ENCODE assay signal across 17 cellular contexts in genomic region chr3:13498354-13499060, GRCh38. TPM values are rescaled to one million over a fixed set of nuclear protein-coding genes. Genes with fewer than 3 reads are reported as not detected.
DNase-seq lines count a peak whose midpoint lies in the region; ATAC-seq and TF ChIP-seq lines count a peak whose summit lies in the region.
"Had no signal": no experiment of that assay in that cellular context is flagged by ENCODE, and none has a peak within 500 bp of the region (broad histone marks: within the 10 kb centered on the region; RNA-seq: fewer than 3 reads in every experiment).

No MANE protein-coding gene starts in this region.

- H3K4me2 ChIP-seq in osteoblast (ENCODE audit: insufficient read depth, low read length) = no peak overlapping the region

- H3K27me3 ChIP-seq in left ventricle myocardium inferior (ENCODE audit: low read depth) (no peaks in the 10 kb centered on the region), osteoblast (ENCODE audit: insufficient read depth, low read length) (no peaks in the 10 kb centered on the region), uterus (no peaks in the 10 kb centered on the region), HAP-1 (ENCODE audit: low read depth) (no peaks in the 10 kb centered on the region)
- H3K27me3 ChIP-seq: Peyer's patch had no signal

- DNase-seq in left ventricle myocardium inferior = peak; percentile 8
- no peak for DNase-seq in cardiac septum (ENCODE audit: low spot score)
- DNase-seq in islet precursor cell = peak; percentile 56
- DNase-seq in osteoblast (ENCODE audit: insufficient read length, low spot score, missing footprints) = peak; percentile 60
- DNase-seq in natural killer cell = no peak
- no peak for DNase-seq in uterus
- DNase-seq in HAP-1 (ENCODE audit: low spot score in 2 of 2) = no peak
- no peak for DNase-seq in sciatic nerve (ENCODE audit: low spot score)
- DNase-seq: CD4-positive, alpha-beta T cell; NCI-H1092 treated with DMSO at 0.1 percent for 48 hours; NCI-H2081; NCI-H2171 treated with DMSO at 0.1 percent for 48 hours; NCI-H446; NCI-H526 treated with DMSO at 0.1 percent for 48 hours; NK-92 treated with Interleukin-12 subunit alpha and Interleukin-12 subunit beta, amount 100 ng/mL, for 24 hours; SHP77 treated with DMSO at 0.1 percent for 48 hours had no signal

- H3K9me3 Mint-ChIP-seq in natural killer cell = no peaks in the 10 kb centered on the region
- H3K9me3 Mint-ChIP-seq: CD4-positive, alpha-beta T cell had no signal

- no peak overlapping the region for H3K27ac Mint-ChIP-seq in natural killer cell
- H3K27ac Mint-ChIP-seq: CD4-positive, alpha-beta T cell had no signal

- TF ChIP-seq POLR2A in uterus (IDR thresholded peaks at IDR 0.05) = no peak

- H3K4me1 Mint-ChIP-seq in natural killer cell = peaks cover 8 to 35% of the 10 kb centered on the region in 2 donors

- no peak overlapping the region for H3K4me3 Mint-ChIP-seq in natural killer cell
- H3K4me3 Mint-ChIP-seq: CD4-positive, alpha-beta T cell had no signal

- H4K20me1 ChIP-seq in osteoblast (ENCODE audit: insufficient read depth, low read length) = peaks cover 8% of the 10 kb centered on the region

- no peak overlapping the region for H2AFZ ChIP-seq in osteoblast (ENCODE audit: low read length)

- H3K79me2 ChIP-seq in osteoblast (ENCODE audit: insufficient read depth, low read length) = no peaks in the 10 kb centered on the region

- no peaks in the 10 kb centered on the region for H3K9me3 ChIP-seq in left ventricle myocardium inferior (replicated peaks)
- no peaks in the 10 kb centered on the region for H3K9me3 ChIP-seq in osteoblast (ENCODE audit: low read depth, low read length)
- H3K9me3 ChIP-seq in uterus = no peaks in the 10 kb centered on the region
- H3K9me3 ChIP-seq in HAP-1 = no peaks in the 10 kb centered on the region
- H3K9me3 ChIP-seq: Peyer's patch had no signal

- H3K27me3 Mint-ChIP-seq in natural killer cell (ENCODE audit: low read depth in 2 of 2) = no peaks in the 10 kb centered on the region
- H3K27me3 Mint-ChIP-seq: CD4-positive, alpha-beta T cell had no signal

- H3K27ac ChIP-seq in left ventricle myocardium inferior (replicated peaks) (no peak overlapping the region), osteoblast (ENCODE audit: low read depth, low read length) (no peak overlapping the region), uterus (no peak overlapping the region)
- H3K27ac ChIP-seq: Peyer's patch had no signal

- in situ Hi-C loops in HAP-1 (cut with MboI; ENCODE audit: low sequenced_read_pairs) = loop anchor here (5.0 kb wide), 2 partner anchors 149 to 384 kb away; partner anchors contain the start of gene WNT7A

- H3K4me3 ChIP-seq in left ventricle myocardium inferior (no peak overlapping the region), osteoblast (ENCODE audit: insufficient read depth, low read length) (no peak overlapping the region), uterus (no peak overlapping the region), HAP-1 (no peak overlapping the region)
- H3K4me3 ChIP-seq: Peyer's patch had no signal

- no peak for ATAC-seq in natural killer cell
- ATAC-seq in sciatic nerve = no peak

- TF ChIP-seq CTCF in left ventricle myocardium inferior (IDR thresholded peaks at IDR 0.05; ENCODE audit: borderline replicate concordance) (no peak), osteoblast (IDR thresholded peaks at IDR 0.05; ENCODE audit: extremely low read depth, low read depth, low read length) (no peak), natural killer cell (IDR thresholded peaks at IDR 0.05) (no peak), uterus (IDR thresholded peaks at IDR 0.05) (no peak)

- H3K4me1 ChIP-seq in left ventricle myocardium inferior (peaks cover 22% of the 10 kb centered on the region), osteoblast (ENCODE audit: insufficient read depth, low read length) (peaks cover 7% of the 10 kb centered on the region), uterus (no peaks in the 10 kb centered on the region), HAP-1 (no peaks in the 10 kb centered on the region)
- H3K4me1 ChIP-seq: Peyer's patch had no signal

- H3K36me3 Mint-ChIP-seq in natural killer cell = no peaks in the 10 kb centered on the region

- H3K36me3 ChIP-seq in left ventricle myocardium inferior = peaks cover 11% of the 10 kb centered on the region
- H3K36me3 ChIP-seq in osteoblast (ENCODE audit: insufficient read depth, low read length) = no peaks in the 10 kb centered on the region
- H3K36me3 ChIP-seq in uterus = no peaks in the 10 kb centered on the region
- H3K36me3 ChIP-seq in HAP-1 (replicated peaks) = no peaks in the 10 kb centered on the region

- intact Hi-C loops in left ventricle myocardium inferior (cut with micrococcal nuclease) (no loop called here), cardiac septum (cut with DNase I) (no loop called here), natural killer cell (cut with micrococcal nuclease) (loop anchor here (1.0 kb wide), 1 partner anchor 156 kb away; no protein-coding TSS in a partner anchor), uterus (cut with DNase I; ENCODE audit: low total_unique reads) (loop anchor here (5.0 kb wide), 1 partner anchor 149 kb away; no protein-coding TSS in a partner anchor), sciatic nerve (cut with DNase I) (no loop called here)

RNA-seq across cellular contexts. Expression of gene HDAC11, which starts 18.4 kb away (rescaled TPM):
- total RNA-seq in left ventricle myocardium inferior = 34.3 TPM
- 30.7 TPM for total RNA-seq in cardiac septum
- total RNA-seq in osteoblast = 10.9 and 11.2 TPM in 2 replicates
- 1 to 10 TPM; 3.4 to 5.3 (median 3.9) TPM for total RNA-seq in natural killer cell
- 10 to 100 TPM in 3 of 4 donors, 1 to 10 TPM in 1; 7.4 to 20.6 (median 11.7) TPM for total RNA-seq in uterus
- total RNA-seq in sciatic nerve = 38.8 TPM

RNA-seq across cellular contexts. Expression of gene FBLN2, which starts 50.4 kb away (rescaled TPM):
- total RNA-seq in left ventricle myocardium inferior (56.7 TPM), cardiac septum (64.6 TPM), osteoblast (46.0 and 54.6 TPM in 2 replicates), natural killer cell (1 to 10 TPM in 2 of 3 donors, under 1 TPM in 1; 0.61 to 2.7 (median 1.6) TPM), uterus (100 to 1,000 TPM in 1 of 4 donors, 10 to 100 TPM in 3; 39.2 to 217 (median 48.6) TPM), sciatic nerve (236 TPM)

Comparison
In these comparisons a context has a peak if more than half of its experiments do, and no peak if none do; other contexts are left out.
1. DNase-seq: peak in left ventricle myocardium inferior (single experiment), islet precursor cell (single experiment) and osteoblast (single experiment); none in cardiac septum (single experiment), natural killer cell (single experiment), uterus (0 of 2), HAP-1 (0 of 2) and sciatic nerve (single experiment).
2. RNA of gene FBLN2, which starts 50.4 kb away (total RNA-seq): 236 TPM in sciatic nerve (single experiment), 64.6 TPM in cardiac septum (single experiment), 56.7 TPM in left ventricle myocardium inferior (single experiment), 46.0 to 54.6 TPM in osteoblast and 39.2 to 217 TPM in uterus; 0.61 to 2.7 TPM in natural killer cell; every median in the first group is over 10 times any median in the second.
3. intact Hi-C loops: an anchor here in natural killer cell (1.0 kb wide) and uterus (5.0 kb wide); none called in left ventricle myocardium inferior, cardiac septum and sciatic nerve.